In the genomic region with DNA sequence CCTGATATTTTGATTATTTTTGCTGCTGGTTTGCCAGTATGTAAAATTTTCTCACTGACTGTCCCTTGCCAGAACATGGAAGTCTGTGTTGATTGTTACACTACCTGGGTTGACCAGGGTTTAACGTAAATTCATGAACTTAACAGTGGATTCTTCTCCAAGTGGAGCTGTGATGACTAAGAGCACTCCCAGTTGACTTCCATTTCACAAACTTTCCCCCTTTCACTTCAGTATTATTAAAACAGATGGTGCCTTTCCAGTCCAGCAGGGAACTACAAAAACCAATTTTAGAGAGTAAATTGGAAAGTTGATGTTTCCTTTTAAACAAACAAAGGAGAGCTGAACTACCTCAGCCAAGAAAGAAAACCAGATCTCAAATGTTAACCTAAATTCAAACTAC, we compare ENCODE assay signal across 14 cellular contexts.
A peak's percentile ranks its signal among the peaks of the same experiment; 100 is the strongest.
DNase-seq lines count a peak whose midpoint lies in the region; ATAC-seq and TF ChIP-seq lines count a peak whose summit lies in the region.
"Had no signal": no experiment of that assay in that cellular context is flagged by ENCODE, and none has a peak within 500 bp of the region (broad histone marks: within the 10 kb centered on the region; RNA-seq: fewer than 3 reads in every experiment).

No MANE protein-coding gene starts in this region.

- no TSS peak for BruUV-seq in HCT116 (replicated peaks; lab: Mats Ljungman, UMichigan)

- H3K4me3 Mint-ChIP-seq in immature natural killer cell = no peak overlapping the region
- H3K4me3 Mint-ChIP-seq: activated naive CD8-positive, alpha-beta T cell treated with anti-CD3 and anti-CD28 coated beads, Interleukin-2, amount 10 ng/mL, durations not matched to agents 7 days and 5 days; T-cell had no signal

- H3K27ac Mint-ChIP-seq in immature natural killer cell = no peak overlapping the region
- H3K27ac Mint-ChIP-seq: activated naive CD8-positive, alpha-beta T cell treated with anti-CD3 and anti-CD28 coated beads, Interleukin-2, amount 10 ng/mL, durations not matched to agents 7 days and 5 days; T-cell had no signal

- peaks cover 0 to 1% (median 0%) of the 10 kb centered on the region in 6 donors for H3K9me3 Mint-ChIP-seq in immature natural killer cell
- H3K9me3 Mint-ChIP-seq: T-cell had no signal

- H3K9ac ChIP-seq in HCT116 (ENCODE audit: low read length) (no peak overlapping the region), subcutaneous abdominal adipose tissue (ENCODE audit: low read length in 5 of 5) (no peak overlapping the region)

- intact Hi-C loops in HCT116 (cut with micrococcal nuclease) = no loop called here

- no peak for TF ChIP-seq CTCF in HCT116 (IDR thresholded peaks at IDR 0.05 in 2 of 3, conservative IDR thresholded peaks at IDR 0.05 in 1 of 3; ENCODE audit: borderline replicate concordance in 1 of 3, insufficient read depth in 1 of 3, low read depth in 2 of 3, low read length in 2 of 3)
- TF ChIP-seq CTCF in coronary artery (IDR thresholded peaks at IDR 0.05) = no peak
- TF ChIP-seq CTCF in GM13976 (IDR thresholded peaks at IDR 0.05; ENCODE audit: borderline replicate concordance, control extremely low read depth, extremely low read depth, insufficient read depth, missing control alignments) = no peak
- TF ChIP-seq CTCF in brain microvascular endothelial cell (IDR thresholded peaks at IDR 0.05; ENCODE audit: low read depth, low read length, missing control alignments) = no peak

- H3K4me1 Mint-ChIP-seq in immature natural killer cell = no peaks in the 10 kb centered on the region
- H3K4me1 Mint-ChIP-seq: T-cell had no signal

- H3K4me1 ChIP-seq in HCT116 (ENCODE audit: control insufficient read depth in 1 of 2, insufficient read depth in 2 of 2, low read length in 2 of 2) (peaks cover 14 to 21% of the 10 kb centered on the region in 2 experiments), subcutaneous abdominal adipose tissue (ENCODE audit: control insufficient read depth in 5 of 5, insufficient read depth in 5 of 5, low read length in 5 of 5) (peaks cover 0 to 21% (median 15%) of the 10 kb centered on the region in 5 donors)
- H3K4me1 ChIP-seq: BE2C had no signal

- H3K27me3 Mint-ChIP-seq in immature natural killer cell (ENCODE audit: low read depth in 3 of 3) = peaks cover 3 to 9% (median 9%) of the 10 kb centered on the region in 3 donors

- H3K79me2 ChIP-seq in HCT116 (ENCODE audit: insufficient read depth, low read length) = no peaks in the 10 kb centered on the region

- ATAC-seq in HCT116 = no peak
- ATAC-seq: activated CD4-positive, CD25-positive, alpha-beta regulatory T cell treated with anti-CD3 and anti-CD28 coated beads, Interleukin-2, amount 50 U/mL, for 24 hours; T-cell had no signal

- no peaks in the 10 kb centered on the region for H4K20me1 ChIP-seq in HCT116 (ENCODE audit: insufficient read depth)

- H3K36me3 Mint-ChIP-seq in immature natural killer cell = no peaks in the 10 kb centered on the region
- H3K36me3 Mint-ChIP-seq: T-cell had no signal

- peak overlapping the region; percentile 79 for H2AFZ ChIP-seq in HCT116 (ENCODE audit: low read depth, low read length, poor library complexity, severe bottlenecking)

- in situ Hi-C loops in GM13976 (cut with MboI; ENCODE audit: low sequenced_read_pairs, unreplicated experiment) = no loop called here
- in situ Hi-C loops in brain microvascular endothelial cell (cut with HindIII; ENCODE audit: low pct_ligation_motif_present, low sequenced_read_pairs) = no loop called here

- DNase-seq in HCT116 (ENCODE audit: low read depth, low spot score) (no peak), coronary artery (ENCODE audit: low spot score) (no peak), medulla oblongata (ENCODE audit: extremely low spot score) (peak; percentile 10), GM13976 (ENCODE audit: low spot score) (no peak), immature natural killer cell (no peak), brain microvascular endothelial cell (no peak), NCI-H748 treated with DMSO at 0.1 percent for 48 hours (lab: John Stamatoyannopoulos, UW) (no peak)
- DNase-seq: activated naive CD8-positive, alpha-beta T cell treated with anti-CD3 and anti-CD28 coated beads, Interleukin-2, amount 10 ng/mL, durations not matched to agents 7 days and 5 days; BE2C; DMS53; MV-4-11; T-cell had no signal

- H3K27ac ChIP-seq in HCT116 (ENCODE audit: low read depth, low read length) (no peak overlapping the region), coronary artery (peak overlapping the region; percentile 69 to 93), subcutaneous abdominal adipose tissue (ENCODE audit: low read depth, low read length) (peak overlapping the region; percentile 50), brain microvascular endothelial cell (no peak overlapping the region)

- CTCF ChIA-PET in HCT116 (lab: Charles Lee) = interaction anchor here (1.3 kb wide), 1 partner anchor 311 kb away, joined by 3 read pairs; no protein-coding TSS in a partner anchor

- no peak for TF ChIP-seq POLR2A in HCT116 (IDR thresholded peaks at IDR 0.05; ENCODE audit: borderline replicate concordance, extremely low read depth, insufficient read depth, insufficient read length)

- no peaks in the 10 kb centered on the region for H3K9me3 ChIP-seq in HCT116 (ENCODE audit: control insufficient read depth in 1 of 2, insufficient read depth in 1 of 2, low read depth in 1 of 2, low read length in 2 of 2)
- H3K9me3 ChIP-seq in subcutaneous abdominal adipose tissue (ENCODE audit: control insufficient read depth in 5 of 5, low read length in 5 of 5) = no peaks in the 10 kb centered on the region
- H3K9me3 ChIP-seq: BE2C had no signal

- no peak for TF ChIP-seq RAD21 in HCT116 (IDR thresholded peaks at IDR 0.05; ENCODE audit: low read depth)

- no peak overlapping the region for H3K4me2 ChIP-seq in HCT116 (ENCODE audit: low read length)

- H3K9me2 ChIP-seq in HCT116 (ENCODE audit: insufficient read depth) = no peaks in the 10 kb centered on the region

- RAD21 ChIA-PET in HCT116 (lab: Charles Lee; ENCODE audit: low non-redundant PET in 1 of 2, low total read pairs in 2 of 2, uncharacterized antibody in 2 of 2, unreplicated experiment in 2 of 2) = no interaction called here

- H3K27me3 ChIP-seq in HCT116 (ENCODE audit: insufficient read depth, low read length) = no peaks in the 10 kb centered on the region
- H3K27me3 ChIP-seq in subcutaneous abdominal adipose tissue (ENCODE audit: control insufficient read depth in 5 of 5, insufficient read depth in 4 of 5, low read length in 5 of 5) = no peaks in the 10 kb centered on the region
- H3K27me3 ChIP-seq in brain microvascular endothelial cell (replicated peaks) = no peaks in the 10 kb centered on the region
- H3K27me3 ChIP-seq: BE2C had no signal

- POLR2A ChIA-PET in HCT116 (lab: Charles Lee) = no interaction called here

- H3K36me3 ChIP-seq in HCT116 (ENCODE audit: control insufficient read depth in 1 of 2, insufficient read depth in 2 of 2, low read length in 2 of 2) (no peaks in the 10 kb centered on the region), subcutaneous abdominal adipose tissue (ENCODE audit: control insufficient read depth in 5 of 5, insufficient read depth in 5 of 5, low read length in 5 of 5) (no peaks in the 10 kb centered on the region), brain microvascular endothelial cell (replicated peaks) (no peaks in the 10 kb centered on the region)
- H3K36me3 ChIP-seq: BE2C had no signal

- H3K4me3 ChIP-seq in HCT116 (replicated peaks in 1 of 2; ENCODE audit: low read depth in 1 of 2, low read length in 2 of 2) (no peak overlapping the region), coronary artery (no peak overlapping the region), subcutaneous abdominal adipose tissue (ENCODE audit: low read depth in 1 of 5, low read length in 5 of 5) (no peak overlapping the region), brain microvascular endothelial cell (ENCODE audit: low read depth, low read length) (no peak overlapping the region)

TF ChIP-seq in HCT116, 20 proteins besides CTCF, POLR2A, EP300 and RAD21:
- no peak for TF ChIP-seq EZH2phosphoT487 (IDR thresholded peaks at IDR 0.05; ENCODE audit: borderline replicate concordance)
- TF ChIP-seq, protein P1, sequence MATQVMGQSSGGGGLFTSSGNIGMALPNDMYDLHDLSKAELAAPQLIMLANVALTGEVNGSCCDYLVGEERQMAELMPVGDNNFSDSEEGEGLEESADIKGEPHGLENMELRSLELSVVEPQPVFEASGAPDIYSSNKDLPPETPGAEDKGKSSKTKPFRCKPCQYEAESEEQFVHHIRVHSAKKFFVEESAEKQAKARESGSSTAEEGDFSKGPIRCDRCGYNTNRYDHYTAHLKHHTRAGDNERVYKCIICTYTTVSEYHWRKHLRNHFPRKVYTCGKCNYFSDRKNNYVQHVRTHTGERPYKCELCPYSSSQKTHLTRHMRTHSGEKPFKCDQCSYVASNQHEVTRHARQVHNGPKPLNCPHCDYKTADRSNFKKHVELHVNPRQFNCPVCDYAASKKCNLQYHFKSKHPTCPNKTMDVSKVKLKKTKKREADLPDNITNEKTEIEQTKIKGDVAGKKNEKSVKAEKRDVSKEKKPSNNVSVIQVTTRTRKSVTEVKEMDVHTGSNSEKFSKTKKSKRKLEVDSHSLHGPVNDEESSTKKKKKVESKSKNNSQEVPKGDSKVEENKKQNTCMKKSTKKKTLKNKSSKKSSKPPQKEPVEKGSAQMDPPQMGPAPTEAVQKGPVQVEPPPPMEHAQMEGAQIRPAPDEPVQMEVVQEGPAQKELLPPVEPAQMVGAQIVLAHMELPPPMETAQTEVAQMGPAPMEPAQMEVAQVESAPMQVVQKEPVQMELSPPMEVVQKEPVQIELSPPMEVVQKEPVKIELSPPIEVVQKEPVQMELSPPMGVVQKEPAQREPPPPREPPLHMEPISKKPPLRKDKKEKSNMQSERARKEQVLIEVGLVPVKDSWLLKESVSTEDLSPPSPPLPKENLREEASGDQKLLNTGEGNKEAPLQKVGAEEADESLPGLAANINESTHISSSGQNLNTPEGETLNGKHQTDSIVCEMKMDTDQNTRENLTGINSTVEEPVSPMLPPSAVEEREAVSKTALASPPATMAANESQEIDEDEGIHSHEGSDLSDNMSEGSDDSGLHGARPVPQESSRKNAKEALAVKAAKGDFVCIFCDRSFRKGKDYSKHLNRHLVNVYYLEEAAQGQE (IDR thresholded peaks at IDR 0.05; ENCODE audit: low read depth) = no peak
- TF ChIP-seq SIN3A (IDR thresholded peaks at IDR 0.05; ENCODE audit: low read depth) = no peak
- TF ChIP-seq CBX3 (IDR thresholded peaks at IDR 0.05; ENCODE audit: low read depth) = no peak
- TF ChIP-seq EGR1 (IDR thresholded peaks at IDR 0.05; ENCODE audit: low read depth) = no peak
- TF ChIP-seq ZFX (IDR thresholded peaks at IDR 0.05) = no peak
- TF ChIP-seq JUND (IDR thresholded peaks at IDR 0.05) = no peak
- TF ChIP-seq FOSL1 (IDR thresholded peaks at IDR 0.05; ENCODE audit: low read depth) = no peak

Comparison
In these comparisons a context has a peak if more than half of its experiments do, and no peak if none do; other contexts are left out.
1. H3K27ac ChIP-seq: peak in coronary artery (2 of 2) and subcutaneous abdominal adipose tissue (single experiment); none in HCT116 (single experiment) and brain microvascular endothelial cell (single experiment).